17 cellular contexts compared by ENCODE assay signal in the genomic region with DNA sequence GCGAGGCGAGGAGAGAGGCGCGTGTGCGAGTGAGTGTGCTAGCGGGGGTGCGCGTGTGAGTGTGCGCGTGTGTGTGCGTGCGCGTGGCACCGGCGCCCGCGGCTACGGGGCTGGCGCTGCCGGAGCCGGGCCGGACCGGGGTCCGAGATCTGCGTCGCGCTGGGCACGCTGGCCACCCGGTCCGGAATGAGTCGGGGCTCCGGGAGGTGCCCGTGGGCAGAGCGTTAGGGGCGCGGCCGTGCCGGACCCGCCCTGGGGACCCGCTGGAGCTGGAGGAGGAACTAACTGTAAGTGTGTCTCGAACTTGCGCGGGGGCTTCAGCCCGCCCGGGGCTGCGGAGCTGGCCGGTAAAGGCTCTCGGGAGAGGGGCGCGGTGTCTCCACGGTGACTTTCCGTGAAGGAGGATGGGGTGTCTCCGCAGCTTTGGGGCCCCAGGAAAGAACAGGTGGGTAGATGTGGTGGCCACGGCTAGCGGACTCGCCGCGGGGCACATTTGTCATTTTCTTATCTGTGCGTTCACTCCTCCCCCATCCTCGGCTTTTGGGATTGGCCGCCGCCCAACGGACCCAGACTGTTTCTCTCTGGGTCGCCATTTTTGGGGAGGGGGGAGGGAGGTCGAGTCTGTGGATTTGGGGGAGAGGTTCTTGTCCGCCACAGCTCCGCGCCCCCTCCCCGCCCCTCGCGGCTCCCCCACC. TPM values are rescaled to one million over a fixed set of nuclear protein-coding genes. Genes with fewer than 3 reads are reported as not detected.
DNase-seq lines count a peak whose midpoint lies in the region; ATAC-seq and TF ChIP-seq lines count a peak whose summit lies in the region.
"Had no signal": no experiment of that assay in that cellular context is flagged by ENCODE, and none has a peak within 500 bp of the region (broad histone marks: within the 10 kb centered on the region; RNA-seq: fewer than 3 reads in every experiment).

No MANE protein-coding gene starts in this region.

- H3K9me2 ChIP-seq in neural cell (ENCODE audit: insufficient read depth, low read length) = no peaks in the 10 kb centered on the region

- no peaks in the 10 kb centered on the region for H3K36me3 Mint-ChIP-seq in WTC11

- peak overlapping the region; percentile 61 for H3K4me2 ChIP-seq in neural cell (ENCODE audit: low read length)

- CTCF ChIA-PET in HEK293 (lab: Yijun Ruan, JAX) = no interaction called here
- CTCF ChIA-PET in WTC11 (lab: Charles Lee) = interaction anchor here (1.0 to 2.4 kb wide), 3 partner anchors 14 to 552 kb away, joined by 3 to 13 read pairs (median 3); no protein-coding TSS in a partner anchor

- H3K36me3 ChIP-seq in ES-I3 (ENCODE audit: insufficient read depth, low read length) (no peaks in the 10 kb centered on the region), HEK293 (ENCODE audit: control insufficient read depth in 2 of 2, insufficient read depth in 1 of 2, low read length in 2 of 2) (no peaks in the 10 kb centered on the region), neural cell (ENCODE audit: insufficient read depth, low read length) (no peaks in the 10 kb centered on the region)
- H3K36me3 ChIP-seq: vagina, WERI-Rb-1 had no signal

- TF ChIP-seq RAD21 in neural cell (conservative IDR thresholded peaks at IDR 0.05) = no peak

- H3K4me1 ChIP-seq in ES-I3 (ENCODE audit: insufficient read depth, low read length) (peaks cover 11% of the 10 kb centered on the region; the same call in 1 of the 2 replicates), HEK293 (ENCODE audit: control insufficient read depth, insufficient read depth, low read length) (no peaks in the 10 kb centered on the region)

- H3K4me3 ChIP-seq in HEK293 (ENCODE audit: low read depth, low read length) = peak overlapping the region; percentile 26
- H3K4me3 ChIP-seq in neural cell (ENCODE audit: low read length) = peak overlapping the region; percentile 74
- H3K4me3 ChIP-seq: SK-N-MC, vagina had no signal

- H3F3A ChIP-seq in neural cell (ENCODE audit: insufficient read depth, low read length, poor library complexity, severe bottlenecking) = no peaks in the 10 kb centered on the region

- H3K4me3 Mint-ChIP-seq in WTC11 = peak overlapping the region; percentile 68

- H3K9me3 ChIP-seq in ES-I3 (ENCODE audit: control insufficient read depth, insufficient read depth, low read length) = no peaks in the 10 kb centered on the region
- no peaks in the 10 kb centered on the region for H3K9me3 ChIP-seq in HEK293 (ENCODE audit: control insufficient read depth, insufficient read depth, low read depth, low read length)
- H3K9me3 ChIP-seq in neural cell (ENCODE audit: low read length) = no peaks in the 10 kb centered on the region
- H3K9me3 ChIP-seq: vagina had no signal

- no peak for TF ChIP-seq CTCF in HEK293 (tag by site-specific recombination; IDR thresholded peaks at IDR 0.05)
- no peak for TF ChIP-seq CTCF in WTC11 (IDR thresholded peaks at IDR 0.05)
- TF ChIP-seq CTCF in neural cell (IDR thresholded peaks at IDR 0.05; ENCODE audit: poor library complexity, severe bottlenecking) = no peak

- no peak overlapping the region for H3K27ac Mint-ChIP-seq in WTC11

- no peak for ATAC-seq in WTC11
- no peak for ATAC-seq in HG03571 (IDR thresholded peaks at IDR 0.05; ENCODE audit: unreplicated experiment)
- ATAC-seq: left ventricle myocardium superior; naive thymus-derived CD4-positive, alpha-beta T cell; sciatic nerve had no signal

- no peak overlapping the region for H2AFZ ChIP-seq in neural cell (ENCODE audit: low read depth, low read length)

- peaks cover 100% of the 10 kb centered on the region for H3K27me3 Mint-ChIP-seq in WTC11 (ENCODE audit: low read depth)

- H4K20me1 ChIP-seq in neural cell (ENCODE audit: insufficient read depth) = no peaks in the 10 kb centered on the region

- no peak for DNase-seq in WTC11 (ENCODE audit: low spot score)
- no peak for DNase-seq in DMS 273 treated with DMSO at 0.1 percent for 48 hours (lab: John Stamatoyannopoulos, UW)
- no peak for DNase-seq in NCI-H526 (lab: John Stamatoyannopoulos, UW)
- DNase-seq: C1 segment of cervical spinal cord; IMR-90; left ventricle myocardium superior; naive thymus-derived CD4-positive, alpha-beta T cell; stimulated activated naive CD4-positive, alpha-beta T cell treated with Interleukin-2 at 50 U/mL for 16 hours; WERI-Rb-1 had no signal

- H3K9me3 Mint-ChIP-seq in WTC11 = no peaks in the 10 kb centered on the region

- POLR2A ChIA-PET in HEK293 (lab: Yijun Ruan, JAX) = no interaction called here
- POLR2A ChIA-PET in WTC11 (lab: Charles Lee) = no interaction called here

- peak overlapping the region; percentile 43 for H3K9ac ChIP-seq in ES-I3 (ENCODE audit: low read depth, low read length)
- peak overlapping the region; percentile 76 for H3K9ac ChIP-seq in neural cell (ENCODE audit: low read length)

- no peak overlapping the region for H3K27ac ChIP-seq in HEK293 (ENCODE audit: extremely low read depth, low read depth, low read length)
- peak overlapping the region; percentile 62 for H3K27ac ChIP-seq in neural cell (ENCODE audit: low read length)
- H3K27ac ChIP-seq: SK-N-MC, vagina, WERI-Rb-1 had no signal

- no peak for TF ChIP-seq EP300 in neural cell (conservative IDR thresholded peaks at IDR 0.05; ENCODE audit: poor library complexity, severe bottlenecking)

- H3K27me3 ChIP-seq in neural cell (ENCODE audit: insufficient read depth, low read depth, low read length) = peaks cover 93% of the 10 kb centered on the region

- peaks cover 47% of the 10 kb centered on the region for H3K79me2 ChIP-seq in neural cell (replicated peaks; ENCODE audit: insufficient read depth, low read length)

- H3K4me1 Mint-ChIP-seq in WTC11 = peaks cover 51% of the 10 kb centered on the region

TF ChIP-seq in HEK293, 187 proteins besides CTCF, POLR2A, EP300 and RAD21 (continues in another document):
- no peak for TF ChIP-seq BCL11B (tag by site-specific recombination; IDR thresholded peaks at IDR 0.05; ENCODE audit: low read depth)
- TF ChIP-seq, protein P1, sequence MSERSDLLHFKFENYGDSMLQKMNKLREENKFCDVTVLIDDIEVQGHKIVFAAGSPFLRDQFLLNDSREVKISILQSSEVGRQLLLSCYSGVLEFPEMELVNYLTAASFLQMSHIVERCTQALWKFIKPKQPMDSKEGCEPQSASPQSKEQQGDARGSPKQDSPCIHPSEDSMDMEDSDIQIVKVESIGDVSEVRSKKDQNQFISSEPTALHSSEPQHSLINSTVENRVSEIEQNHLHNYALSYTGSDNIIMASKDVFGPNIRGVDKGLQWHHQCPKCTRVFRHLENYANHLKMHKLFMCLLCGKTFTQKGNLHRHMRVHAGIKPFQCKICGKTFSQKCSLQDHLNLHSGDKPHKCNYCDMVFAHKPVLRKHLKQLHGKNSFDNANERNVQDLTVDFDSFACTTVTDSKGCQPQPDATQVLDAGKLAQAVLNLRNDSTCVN (tag by site-specific recombination; optimal IDR thresholded peaks at IDR 0.05) = peak; percentile 94
- peak; percentile 47; the same call in 1 of the 2 replicates for TF ChIP-seq KLF7 (tag by site-specific recombination; IDR thresholded peaks at IDR 0.05; ENCODE audit: borderline replicate concordance)
- no peak for TF ChIP-seq ZNF785 (tag by site-specific recombination; IDR thresholded peaks at IDR 0.05)
- no peak for TF ChIP-seq ZNF223 (tag by site-specific recombination; IDR thresholded peaks at IDR 0.05)
- TF ChIP-seq KLF16 (tag by site-specific recombination; IDR thresholded peaks at IDR 0.05) = no peak
- TF ChIP-seq ZNF391 (tag by site-specific recombination; IDR thresholded peaks at IDR 0.05; ENCODE audit: borderline replicate concordance, low read depth) = no peak

TF ChIP-seq in WTC11, 78 proteins besides CTCF, POLR2A, EP300 and RAD21 (continues in another document):
- TF ChIP-seq IRF2 (CRISPR knock-in tag; IDR thresholded peaks at IDR 0.05; ENCODE audit: borderline replicate concordance, low read depth) (no peak), SOX15 (CRISPR knock-in tag; IDR thresholded peaks at IDR 0.05) (no peak), KAT7 (CRISPR knock-in tag; IDR thresholded peaks at IDR 0.05; ENCODE audit: borderline replicate concordance) (no peak)
- TF ChIP-seq, protein P2, sequence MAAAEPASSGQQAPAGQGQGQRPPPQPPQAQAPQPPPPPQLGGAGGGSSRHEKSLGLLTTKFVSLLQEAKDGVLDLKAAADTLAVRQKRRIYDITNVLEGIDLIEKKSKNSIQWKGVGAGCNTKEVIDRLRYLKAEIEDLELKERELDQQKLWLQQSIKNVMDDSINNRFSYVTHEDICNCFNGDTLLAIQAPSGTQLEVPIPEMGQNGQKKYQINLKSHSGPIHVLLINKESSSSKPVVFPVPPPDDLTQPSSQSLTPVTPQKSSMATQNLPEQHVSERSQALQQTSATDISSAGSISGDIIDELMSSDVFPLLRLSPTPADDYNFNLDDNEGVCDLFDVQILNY (CRISPR knock-in tag; IDR thresholded peaks at IDR 0.05) = no peak

TF ChIP-seq in neural cell, 6 proteins besides CTCF, POLR2A, EP300 and RAD21 (continues in another document):
- TF ChIP-seq TAF1 (IDR thresholded peaks at IDR 0.05; ENCODE audit: low read depth) = no peak
- TF ChIP-seq SMC3 (conservative IDR thresholded peaks at IDR 0.05; ENCODE audit: poor library complexity) = peak; percentile 44
- peak; percentile 44 for TF ChIP-seq POLR2AphosphoS5 (IDR thresholded peaks at IDR 0.05)
- peak; percentile 65 for TF ChIP-seq MXI1 (conservative IDR thresholded peaks at IDR 0.05; ENCODE audit: poor library complexity, severe bottlenecking)

RNA-seq across cellular contexts. Expression of a gene that starts 10.1 kb away (rescaled TPM):
- 0.15 to 0.25 TPM (median 0.18 TPM) in 3 replicates for total RNA-seq in WTC11 (2021)
- polyA plus RNA-seq in neural cell = 13.2 and 18.5 TPM in 2 replicates
- 19.5 and 21.8 TPM in 2 replicates for polyA minus RNA-seq in neural cell
- total RNA-seq: glomerular endothelial cell; IMR-90; left ventricle myocardium superior; naive thymus-derived CD4-positive, alpha-beta T cell; sciatic nerve; vagina had no signal
- polyA plus RNA-seq: IMR-90; naive thymus-derived CD4-positive, alpha-beta T cell had no signal
